Comparison of ENCODE assay signal across 16 cellular contexts in genomic region chr9:130465383-130466096, GRCh38. TPM values are rescaled to one million over a fixed set of nuclear protein-coding genes. Genes with fewer than 3 reads are reported as not detected.
DNase-seq lines count a peak whose midpoint lies in the region; ATAC-seq and TF ChIP-seq lines count a peak whose summit lies in the region.
"Had no signal": no experiment of that assay in that cellular context is flagged by ENCODE, and none has a peak within 500 bp of the region (broad histone marks: within the 10 kb centered on the region; RNA-seq: fewer than 3 reads in every experiment).

No MANE protein-coding gene starts in this region.

- H3K27me3 Mint-ChIP-seq in glutamatergic neuron (ENCODE audit: unreplicated experiment), result peaks cover 12% of the 10 kb centered on the region

- H3K27ac ChIP-seq in SJCRH30 (peak overlapping the region; percentile 72), neuronal stem cell (replicated peaks; ENCODE audit: low read length) (peak overlapping the region; percentile 76)
- H3K27ac ChIP-seq: BLaER1 treated with 17β-estradiol and CSF1 and Interleukin-3, amounts not matched to agents 10 nM and 100 nM; Peyer's patch had no signal

- TF ChIP-seq CTCF in glutamatergic neuron (IDR thresholded peaks at IDR 0.05; ENCODE audit: partially characterized antibody, unreplicated experiment), result no peak

- H3K36me3 Mint-ChIP-seq in glutamatergic neuron (ENCODE audit: unreplicated experiment), result no peaks in the 10 kb centered on the region

- H3K4me1 Mint-ChIP-seq in glutamatergic neuron (ENCODE audit: low read depth, unreplicated experiment), result peaks cover 27% of the 10 kb centered on the region

- H2BK120ac ChIP-seq in neuronal stem cell (ENCODE audit: low read depth, low read length), result peak overlapping the region; percentile 88

- ATAC-seq in HG02840 (IDR thresholded peaks at IDR 0.05; ENCODE audit: low FRiP score, unreplicated experiment), result no peak

- H3K9ac ChIP-seq in neuronal stem cell (ENCODE audit: low read depth, low read length, poor library complexity), result no peak overlapping the region

- H3K14ac ChIP-seq in neuronal stem cell (ENCODE audit: low read length), result peak overlapping the region; percentile 91

- no peak overlapping the region for H3K4me3 Mint-ChIP-seq in glutamatergic neuron (ENCODE audit: unreplicated experiment)

- peak overlapping the region; percentile 69 for H2BK5ac ChIP-seq in neuronal stem cell (ENCODE audit: low read length)

- H3K9me3 ChIP-seq in SJCRH30 (replicated peaks) (no peaks in the 10 kb centered on the region), neuronal stem cell (replicated peaks in 1 of 2; ENCODE audit: control insufficient read depth in 2 of 2, insufficient read depth in 1 of 2, low read depth in 1 of 2, low read length in 2 of 2) (no peaks in the 10 kb centered on the region)
- H3K9me3 ChIP-seq: BLaER1 treated with 17β-estradiol and CSF1 and Interleukin-3, amounts not matched to agents 10 nM and 100 nM; HAP-1; Peyer's patch had no signal

- no peak overlapping the region for H4K91ac ChIP-seq in neuronal stem cell (ENCODE audit: low read depth, low read length, poor library complexity)

- H3K27ac Mint-ChIP-seq in glutamatergic neuron (ENCODE audit: unreplicated experiment), result peak overlapping the region; percentile 99

- peaks cover 13% of the 10 kb centered on the region for H3K9me3 Mint-ChIP-seq in glutamatergic neuron (ENCODE audit: unreplicated experiment)

- no peak overlapping the region for H4K8ac ChIP-seq in neuronal stem cell (ENCODE audit: low read depth, low read length)

- no peaks in the 10 kb centered on the region for H3K79me1 ChIP-seq in neuronal stem cell (ENCODE audit: low read depth, low read length)

- 100% methylated on average over 2 of the region's 16 CpGs; no CpG with 5 or more reads in 1 of the 2 donors for WGBS in neuronal stem cell (ENCODE audit: extremely low coverage in 2 of 2, insufficient read length in 2 of 2, insufficient replicate concordance in 1 of 2), 2 donors

- peak overlapping the region; percentile 92 for H2BK12ac ChIP-seq in neuronal stem cell (ENCODE audit: low read length)

- no peaks in the 10 kb centered on the region for H3K27me3 ChIP-seq in SJCRH30
- peaks cover 0 to 63% (median 0%) of the 10 kb centered on the region in 3 experiments for H3K27me3 ChIP-seq in neuronal stem cell (ENCODE audit: control insufficient read depth in 3 of 3, insufficient read depth in 3 of 3, low read depth in 1 of 3, low read length in 3 of 3)
- H3K27me3 ChIP-seq: BLaER1 treated with 17β-estradiol and CSF1 and Interleukin-3, amounts not matched to agents 10 nM and 100 nM; Peyer's patch had no signal

- H3K4me1 ChIP-seq in SJCRH30, result peaks cover 66% of the 10 kb centered on the region
- peaks cover 2 to 26% of the 10 kb centered on the region in 2 donors for H3K4me1 ChIP-seq in neuronal stem cell (ENCODE audit: control insufficient read depth in 2 of 2, insufficient read depth in 1 of 2, low read depth in 1 of 2, low read length in 2 of 2)
- H3K4me1 ChIP-seq: BLaER1 treated with 17β-estradiol and CSF1 and Interleukin-3, amounts not matched to agents 10 nM and 100 nM; HAP-1; Peyer's patch had no signal

- H3K23ac ChIP-seq in neuronal stem cell (ENCODE audit: low read depth, low read length, poor library complexity), result no peak overlapping the region

- H2AK5ac ChIP-seq in neuronal stem cell (ENCODE audit: low read depth, low read length), result peak overlapping the region; percentile 86

- H3K4me2 ChIP-seq in neuronal stem cell (ENCODE audit: insufficient read depth, low read length, poor library complexity, severe bottlenecking), result peak overlapping the region; percentile 30
- H3K4me2 ChIP-seq: BLaER1 treated with 17β-estradiol and CSF1 and Interleukin-3, amounts not matched to agents 10 nM and 100 nM had no signal

- peak overlapping the region; percentile 94 for H3K18ac ChIP-seq in neuronal stem cell (ENCODE audit: low read length)

- peak overlapping the region; percentile 69 for H2BK15ac ChIP-seq in neuronal stem cell (ENCODE audit: low read length)

- H3K36me3 ChIP-seq in SJCRH30 (no peaks in the 10 kb centered on the region), neuronal stem cell (replicated peaks in 1 of 2; ENCODE audit: control insufficient read depth in 2 of 2, insufficient read depth in 2 of 2, low read length in 2 of 2) (no peaks in the 10 kb centered on the region)
- H3K36me3 ChIP-seq: HAP-1 had no signal

- no peak overlapping the region for H3K4me3 ChIP-seq in SJCRH30
- H3K4me3 ChIP-seq in neuronal stem cell (ENCODE audit: low read length in 2 of 2), result no peak overlapping the region
- H3K4me3 ChIP-seq: BLaER1 treated with 17β-estradiol and CSF1 and Interleukin-3, amounts not matched to agents 10 nM and 100 nM; HAP-1; Peyer's patch had no signal

- DNase-seq in NCI-H82 (lab: John Stamatoyannopoulos, UW) (peak; percentile 35), NCI-H82 treated with DMSO at 0.1 percent for 48 hours (lab: John Stamatoyannopoulos, UW; ENCODE audit: unreplicated experiment) (no peak), SJCRH30 (peak; percentile 91 to 93), glutamatergic neuron (no peak), neuronal stem cell (ENCODE audit: low spot score) (peak; percentile 67), C1 segment of cervical spinal cord (lab: John Stamatoyannopoulos, UW) (no peak), SW 1271 (lab: John Stamatoyannopoulos, UW) (no peak)
- DNase-seq: DMS153, NCI-H187 treated with DMSO at 0.1 percent for 48 hours, NCI-H2171, NCI-H774, Peyer's patch, SHP77 had no signal

- no peak overlapping the region for H3K4ac ChIP-seq in neuronal stem cell (ENCODE audit: low read length)

- H2AFZ ChIP-seq in neuronal stem cell (ENCODE audit: low read length), result peak overlapping the region; percentile 79

RNA-seq across cellular contexts. Expression of gene ASS1, which starts 20.8 kb away (rescaled TPM):
- total RNA-seq in SJCRH30 (2014; rRNA removed; shearing (Covaris generic)), result 1,949 and 1,974 TPM in 2 replicates
- 31.5 TPM for total RNA-seq in glutamatergic neuron (ENCODE audit: unreplicated experiment)
- polyA plus RNA-seq in neuronal stem cell (2013, experiment 1 of 2), result 19.7 TPM
- polyA plus RNA-seq in neuronal stem cell (2013, experiment 2 of 2), result 19.8 TPM

Comparison
In these comparisons a context has a peak if more than half of its experiments do, and no peak if none do; other contexts are left out.
1. DNase-seq: peak in NCI-H82 (single experiment), SJCRH30 (2 of 2) and neuronal stem cell (single experiment); none in NCI-H82 treated with DMSO at 0.1 percent for 48 hours (single experiment), glutamatergic neuron (single experiment), C1 segment of cervical spinal cord (0 of 14) and SW 1271 (0 of 2).
2. RNA of gene ASS1, which starts 20.8 kb away (total RNA-seq): 1,949 to 1,974 TPM in SJCRH30; 31.5 TPM in glutamatergic neuron (single experiment); every median in the first group is over 10 times any median in the second.